In genomic region chr18:12271376-12272235, GRCh38 we compare ENCODE assay signal across 8 cellular contexts. TPM values are rescaled to one million over a fixed set of nuclear protein-coding genes. Genes with fewer than 3 reads are reported as not detected.
A peak's percentile ranks its signal among the peaks of the same experiment; 100 is the strongest.
DNase-seq lines count a peak whose midpoint lies in the region; ATAC-seq and TF ChIP-seq lines count a peak whose summit lies in the region.

No MANE protein-coding gene starts in this region.

- H3K36me3 Mint-ChIP-seq in endodermal cell (ENCODE audit: low read depth), result no peaks in the 10 kb centered on the region

- peak overlapping the region; percentile 65 for H3K4me3 Mint-ChIP-seq in endodermal cell

- no peak overlapping the region for H3K9ac ChIP-seq in endodermal cell (ENCODE audit: extremely low read depth, low read length, poor library complexity, severe bottlenecking)

- 20 to 30% methylated on average over 29 to 46 of the region's 51 CpGs for WGBS in endodermal cell (ENCODE audit: insufficient coverage in 1 of 2, insufficient read length in 1 of 2), 2 experiments

- H3K27me3 ChIP-seq in endodermal cell (ENCODE audit: control insufficient read depth, insufficient read depth, low read length, poor library complexity, severe bottlenecking), result no peaks in the 10 kb centered on the region

- no peaks in the 10 kb centered on the region for H3K9me3 ChIP-seq in endodermal cell (ENCODE audit: control insufficient read depth, low read length)

- H3K36me3 ChIP-seq in endodermal cell (ENCODE audit: control insufficient read depth, insufficient read depth, low read length), result no peaks in the 10 kb centered on the region

- no peaks in the 10 kb centered on the region for H3K9me3 Mint-ChIP-seq in endodermal cell

- H3K4me1 ChIP-seq in endodermal cell (ENCODE audit: control insufficient read depth, insufficient read depth, low read length), result no peaks in the 10 kb centered on the region

- peak overlapping the region; percentile 82 for H3K4me3 ChIP-seq in endodermal cell (ENCODE audit: low read length)

- H3K4me1 Mint-ChIP-seq in endodermal cell, result no peaks in the 10 kb centered on the region

- no peak overlapping the region for H3K27ac ChIP-seq in endodermal cell (ENCODE audit: low read depth, low read length)

- no peaks in the 10 kb centered on the region for H3K27me3 Mint-ChIP-seq in endodermal cell (ENCODE audit: insufficient read depth)

- H3K27ac Mint-ChIP-seq in endodermal cell, result peak overlapping the region; percentile 77

- DNase-seq in A172 (ENCODE audit: low spot score) (peak; percentile 78), NCI-H510A treated with DMSO at 0.1 percent for 48 hours (lab: John Stamatoyannopoulos, UW) (peak; percentile 79), endodermal cell (peak; percentile 93), middle frontal gyrus (ENCODE audit: extremely low spot score, low spot score) (peak; percentile 48)
- DNase-seq in activated CD4-positive, alpha-beta T cell treated with anti-CD3 and anti-CD28 coated beads, Interleukin-2, amount 50 U/mL, for 1 hour, result peak; percentile 50
- DNase-seq in stimulated activated CD8-positive, alpha-beta memory T cell treated with anti-CD3 and anti-CD28 coated beads, Interleukin-4, amount 100 ng/mL, for 48 hours, result peak; percentile 79

- peak; percentile 77 for ATAC-seq in GM18511 (IDR thresholded peaks at IDR 0.05; ENCODE audit: unreplicated experiment)
- ATAC-seq in HG03354 (IDR thresholded peaks at IDR 0.05; ENCODE audit: poor library complexity, severe bottlenecking, unreplicated experiment), result peak; percentile 74

- peak; percentile 89 for TF ChIP-seq CTCF in endodermal cell (conservative IDR thresholded peaks at IDR 0.05)

RNA-seq across cellular contexts. Expression of gene CIDEA, which starts 17.4 kb away (rescaled TPM):
- total RNA-seq in A172 (2014; rRNA removed; shearing (Covaris generic)), result not detected in 2 replicates
- not detected for total RNA-seq in endodermal cell
- polyA plus RNA-seq in endodermal cell (2013, experiment 1 of 2), result not detected
- polyA plus RNA-seq in endodermal cell (2013, experiment 2 of 2), result not detected

RNA-seq across cellular contexts. Expression of gene TUBB6, which starts 36.4 kb away (rescaled TPM):
- 464 and 479 TPM in 2 replicates for total RNA-seq in A172 (2014; rRNA removed; shearing (Covaris generic))
- total RNA-seq in endodermal cell, result 10 to 100 TPM; 33.0 to 45.4 TPM
- 103 TPM for polyA plus RNA-seq in endodermal cell (2013, experiment 1 of 2)
- polyA plus RNA-seq in endodermal cell (2013, experiment 2 of 2), result 111 TPM

Comparison
In these comparisons a context has a peak if more than half of its experiments do, and no peak if none do; other contexts are left out.
1. RNA of gene TUBB6, which starts 36.4 kb away (total RNA-seq): 464 to 479 TPM in A172; 33.0 to 45.4 TPM in endodermal cell; every median in the first group is over 10 times any median in the second.
2. Peak in every context shown above with its lines, with median percentiles within 50 percentile points of each other: DNase-seq.